In the genomic region with DNA sequence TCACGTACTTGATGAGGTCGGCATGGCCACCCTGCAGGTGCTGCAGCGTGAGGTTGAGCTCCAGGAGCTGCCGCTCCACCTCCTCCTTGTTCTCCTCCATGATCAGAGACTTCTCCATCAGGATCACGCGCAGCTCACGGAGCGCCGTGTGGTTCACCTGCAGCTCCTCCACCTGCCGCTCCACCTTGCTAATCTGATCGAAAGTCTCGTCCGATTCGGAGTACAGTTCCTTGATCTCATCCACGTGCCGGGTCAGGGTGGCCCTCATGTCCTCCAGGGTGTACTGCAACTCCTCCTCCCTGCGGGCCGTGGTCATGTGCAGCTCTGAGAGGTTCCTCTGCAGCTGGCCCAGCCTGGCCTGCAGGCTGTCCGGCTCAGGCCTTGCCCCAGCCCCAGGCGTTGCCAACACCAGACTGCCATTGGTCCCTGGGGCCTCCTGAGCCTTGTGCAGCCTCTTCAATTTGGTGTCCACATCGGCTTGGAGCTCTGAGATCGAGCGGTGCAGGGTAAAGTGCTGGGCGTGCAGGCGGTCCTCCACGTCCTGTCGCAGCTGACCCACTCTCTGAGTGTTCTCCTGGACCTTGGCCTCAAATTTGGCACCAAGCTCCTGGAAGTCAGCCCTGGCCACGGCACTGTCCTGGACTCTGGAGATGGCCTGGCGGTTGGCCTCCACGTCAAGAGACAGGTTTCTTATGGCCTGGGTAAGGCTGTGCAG, we compare ENCODE assay signal across 17 cellular contexts. TPM values are rescaled to one million over a fixed set of nuclear protein-coding genes. Genes with fewer than 3 reads are reported as not detected.
DNase-seq lines count a peak whose midpoint lies in the region; ATAC-seq and TF ChIP-seq lines count a peak whose summit lies in the region.
"Had no signal": no experiment of that assay in that cellular context is flagged by ENCODE, and none has a peak within 500 bp of the region (broad histone marks: within the 10 kb centered on the region; RNA-seq: fewer than 3 reads in every experiment).

No MANE protein-coding gene starts in this region.

- peaks cover 12% of the 10 kb centered on the region for H3K27me3 Mint-ChIP-seq in osteocyte (ENCODE audit: unreplicated experiment)

- no peaks in the 10 kb centered on the region for H3K4me1 ChIP-seq in Peyer's patch
- H3K4me1 ChIP-seq: BE2C had no signal

- H3K4me3 ChIP-seq in Peyer's patch, result no peak overlapping the region

- no peak overlapping the region for H3K4me3 Mint-ChIP-seq in osteocyte (ENCODE audit: unreplicated experiment)
- H3K4me3 Mint-ChIP-seq: CD4-positive, alpha-beta memory T cell had no signal

- H3K36me3 Mint-ChIP-seq in osteocyte (ENCODE audit: unreplicated experiment), result peaks cover 5% of the 10 kb centered on the region

- H3K9me3 ChIP-seq in Peyer's patch, result no peaks in the 10 kb centered on the region
- H3K9me3 ChIP-seq: BE2C had no signal

- ATAC-seq in HG02610 (IDR thresholded peaks at IDR 0.05; ENCODE audit: unreplicated experiment), result no peak

- no peak overlapping the region for H3K27ac Mint-ChIP-seq in osteocyte (ENCODE audit: unreplicated experiment)

- H3K27ac ChIP-seq in Peyer's patch (no peak overlapping the region), RWPE1 (no peak overlapping the region)
- H3K27ac ChIP-seq: HL-60 had no signal

- no peak for TF ChIP-seq POLR2A in Peyer's patch (IDR thresholded peaks at IDR 0.05)

- CTCF ChIA-PET in RWPE1 (lab: Yijun Ruan, JAX), result interaction anchor here (1.5 to 1.8 kb wide), 3 partner anchors 17 to 23 kb away, joined by 5 to 7 read pairs (median 6); no protein-coding TSS in a partner anchor

- H3K27me3 ChIP-seq in Peyer's patch, result no peaks in the 10 kb centered on the region
- H3K27me3 ChIP-seq: BE2C had no signal

- POLR2A ChIA-PET in RWPE1 (lab: Yijun Ruan, JAX; ENCODE audit: low non-redundant PET), result interaction anchor here (0.7 kb wide), 1 partner anchor 23 kb away, joined by 3 read pairs; no protein-coding TSS in a partner anchor

- no peaks in the 10 kb centered on the region for H3K36me3 ChIP-seq in Peyer's patch
- H3K36me3 ChIP-seq: BE2C had no signal

- no peaks in the 10 kb centered on the region for H3K9me3 Mint-ChIP-seq in osteocyte (ENCODE audit: unreplicated experiment)

- H3K4me1 Mint-ChIP-seq in osteocyte (ENCODE audit: unreplicated experiment), result peaks cover 9% of the 10 kb centered on the region

- peak; percentile 3 for DNase-seq in D341Med (ENCODE audit: low spot score)
- DNase-seq in Peyer's patch, result peak in 2 of 3 donors; percentile 11 to 42
- DNase-seq in islet precursor cell, result peak; percentile 48
- peak; percentile 78 for DNase-seq in osteocyte (ENCODE audit: extremely low spot score, unreplicated experiment)
- DNase-seq in NCI-H1930 (lab: John Stamatoyannopoulos, UW), result no peak
- no peak for DNase-seq in RWPE1 (ENCODE audit: low spot score)
- DNase-seq in 8988T, result no peak
- DNase-seq: BE2C; CD4-positive, alpha-beta memory T cell; DMS79 treated with DMSO at 0.1 percent for 48 hours; KBM-7; NCI-H1048; NCI-H146; NCI-H345; NK-92 treated with Interleukin-12 subunit alpha and Interleukin-12 subunit beta, amount 100 ng/mL, for 24 hours had no signal

- TF ChIP-seq CTCF in Peyer's patch (IDR thresholded peaks at IDR 0.05), result no peak
- TF ChIP-seq CTCF in osteocyte (IDR thresholded peaks at IDR 0.05), result no peak
- TF ChIP-seq CTCF in RWPE1 (conservative IDR thresholded peaks at IDR 0.05; ENCODE audit: low read depth), result no peak

RNA-seq across cellular contexts. Expression of a gene that starts 13.9 kb away (rescaled TPM):
- total RNA-seq in Peyer's patch (10 to 100 TPM in 2 of 4 donors, 1 to 10 TPM in 2; 2.8 to 16.5 (median 12.6) TPM), osteocyte (0.57 TPM in 1 of 2 replicates, not detected in the other)

RNA-seq across cellular contexts. Expression of a gene that starts 14.9 kb away (rescaled TPM):
- total RNA-seq in Peyer's patch (1 to 10 TPM in 2 of 4 donors, not detected in 2; 2.4 to 8.2 TPM), osteocyte (0.73 TPM in 1 of 2 replicates, not detected in the other)
- total RNA-seq: CD4-positive, alpha-beta memory T cell had no signal

RNA-seq across cellular contexts. Expression of a gene that starts 24.8 kb away (rescaled TPM):
- total RNA-seq in Peyer's patch, result 100 to 1,000 TPM in 3 of 4 donors, 10 to 100 TPM in 1; 86.6 to 605 (median 431) TPM
- not detected in 2 replicates for total RNA-seq in osteocyte
- total RNA-seq: CD4-positive, alpha-beta memory T cell had no signal

Comparison
In these comparisons a context has a peak if more than half of its experiments do, and no peak if none do; other contexts are left out.
1. DNase-seq: peak in D341Med (single experiment), Peyer's patch (2 of 3), islet precursor cell (single experiment) and osteocyte (single experiment); none in NCI-H1930 (0 of 2), RWPE1 (single experiment) and 8988T (single experiment).
2. RNA of a gene that starts 24.8 kb away (total RNA-seq): 86.6 to 605 TPM in Peyer's patch; not detected in osteocyte; every median in the first group is over 10 times any median in the second.